8 cellular contexts compared by ENCODE assay signal in genomic region chr9:113401027-113401792, GRCh38. TPM values are rescaled to one million over a fixed set of nuclear protein-coding genes. Genes with fewer than 3 reads are reported as not detected.
DNase-seq lines count a peak whose midpoint lies in the region; ATAC-seq and TF ChIP-seq lines count a peak whose summit lies in the region.

Gene ALAD, minus strand, starts transcription at chr9:113401284. Its CDS starts 7,725 bp downstream, at chr9:113393559.

- no peaks in the 10 kb centered on the region for H3K9me3 Mint-ChIP-seq in activated naive CD8-positive, alpha-beta T cell treated with anti-CD3 and anti-CD28 coated beads, Interleukin-2, amount 10 ng/mL, durations not matched to agents 7 days and 5 days

- peaks cover 8% of the 10 kb centered on the region; the same call in 1 of the 2 replicates for H3K79me2 ChIP-seq in SU-DHL-6 (ENCODE audit: insufficient read depth, low read length)
- H3K79me2 ChIP-seq in parathyroid adenoma = peaks cover 3% of the 10 kb centered on the region

- H3F3A ChIP-seq in SU-DHL-6 (ENCODE audit: insufficient read depth) = no peaks in the 10 kb centered on the region

- peaks cover 7% of the 10 kb centered on the region for H3K4me1 ChIP-seq in parathyroid adenoma
- peaks cover 0 to 44% (median 8%) of the 10 kb centered on the region in 4 donors for H3K4me1 ChIP-seq in tibial nerve

- peak; percentile 84 to 88 for TF ChIP-seq EP300 in tibial nerve (IDR thresholded peaks at IDR 0.05)

- peak within 1 kb of the TSS; percentile 90 for H3K9ac ChIP-seq in SU-DHL-6 (ENCODE audit: low read length)
- no peak within 1 kb of the TSS for H3K9ac ChIP-seq in parathyroid adenoma

- H3K9me3 ChIP-seq in SU-DHL-6 (ENCODE audit: insufficient read depth, low read length) = no peaks in the 10 kb centered on the region
- no peaks in the 10 kb centered on the region for H3K9me3 ChIP-seq in parathyroid adenoma (ENCODE audit: control insufficient read depth, low read length)
- no peaks in the 10 kb centered on the region for H3K9me3 ChIP-seq in tibial nerve

- H3K36me3 ChIP-seq in SU-DHL-6 (ENCODE audit: low read length) (no peaks in the 10 kb centered on the region), parathyroid adenoma (ENCODE audit: control insufficient read depth, insufficient read depth, low read length) (no peaks in the 10 kb centered on the region), tibial nerve (peaks cover 0 to 6% (median 0%) of the 10 kb centered on the region in 3 donors)

- TF ChIP-seq CTCF in GM12873 (IDR thresholded peaks at IDR 0.05; ENCODE audit: insufficient read depth, low read depth, low read length, missing control alignments) (peak; percentile 91), SU-DHL-6 (IDR thresholded peaks at IDR 0.05; ENCODE audit: insufficient read depth, low read length, poor library complexity, severe bottlenecking) (peak; percentile 88), parathyroid adenoma (IDR thresholded peaks at IDR 0.05) (peak; percentile 88), tibial nerve (IDR thresholded peaks at IDR 0.05) (peak; percentile 93 to 99 (median 96))

- no peak within 1 kb of the TSS for H3K27ac ChIP-seq in SU-DHL-6 (ENCODE audit: low read depth, low read length)
- peak within 1 kb of the TSS; percentile 63 for H3K27ac ChIP-seq in parathyroid adenoma
- H3K27ac ChIP-seq in tibial nerve = peak within 1 kb of the TSS; percentile 65 to 85 (median 80)

- H3K4me3 ChIP-seq in SU-DHL-6 (ENCODE audit: insufficient read depth, low read length, poor library complexity, severe bottlenecking) (peak within 1 kb of the TSS; percentile 99), parathyroid adenoma (ENCODE audit: low read depth, low read length) (peak within 1 kb of the TSS; percentile 91), tibial nerve (peak within 1 kb of the TSS; percentile 58 to 92 (median 78))

- peaks cover 15% of the 10 kb centered on the region for H3K4me1 Mint-ChIP-seq in activated naive CD8-positive, alpha-beta T cell treated with anti-CD3 and anti-CD28 coated beads, Interleukin-2, amount 10 ng/mL, durations not matched to agents 7 days and 5 days

- TF ChIP-seq POLR2A in tibial nerve (IDR thresholded peaks at IDR 0.05) = peak; percentile 57 to 63

- H3K4me3 Mint-ChIP-seq in activated naive CD8-positive, alpha-beta T cell treated with anti-CD3 and anti-CD28 coated beads, Interleukin-2, amount 10 ng/mL, durations not matched to agents 7 days and 5 days = peak within 1 kb of the TSS; percentile 97

- 3 to 5% methylated on average over 41 to 45 of the region's 50 CpGs for WGBS in tibial nerve, 2 donors

- intact Hi-C loops in Right ventricle myocardium inferior (cut with DNase I) = loop anchor here (2.0 to 10.0 kb wide), 5 partner anchors 90 to 256 kb away; partner anchors contain the start of genes CDC26, PRPF4 and SLC31A2

- DNase-seq in NCI-H128 (lab: John Stamatoyannopoulos, UW; ENCODE audit: unreplicated experiment) (peak; percentile 98), Right ventricle myocardium inferior (ENCODE audit: missing footprints) (peak; percentile 100), tibial nerve (ENCODE audit: low spot score in 2 of 2) (peak; percentile 94 to 98)
- peak; percentile 100 for DNase-seq in activated naive CD8-positive, alpha-beta T cell treated with anti-CD3 and anti-CD28 coated beads, Interleukin-2, amount 10 ng/mL, durations not matched to agents 7 days and 5 days

- H4K20me1 ChIP-seq in SU-DHL-6 (ENCODE audit: low read depth, low read length) = no peaks in the 10 kb centered on the region

- H2AFZ ChIP-seq in SU-DHL-6 (ENCODE audit: low read depth, low read length, severe bottlenecking) = peak within 1 kb of the TSS; percentile 97
- H2AFZ ChIP-seq in parathyroid adenoma = peak within 1 kb of the TSS; percentile 70

- H3K27me3 Mint-ChIP-seq in activated naive CD8-positive, alpha-beta T cell treated with anti-CD3 and anti-CD28 coated beads, Interleukin-2, amount 10 ng/mL, durations not matched to agents 7 days and 5 days = no peaks in the 10 kb centered on the region

- H3K27me3 ChIP-seq in SU-DHL-6 (ENCODE audit: low read length) = no peaks in the 10 kb centered on the region
- no peaks in the 10 kb centered on the region for H3K27me3 ChIP-seq in parathyroid adenoma (ENCODE audit: control insufficient read depth, insufficient read depth, low read length)
- H3K27me3 ChIP-seq in tibial nerve = no peaks in the 10 kb centered on the region

- POLR2A ChIA-PET in activated naive CD8-positive, alpha-beta T cell treated with anti-CD3 and anti-CD28 coated beads, Interleukin-2, amount 10 ng/mL, durations not matched to agents 7 days and 5 days (lab: Charles Lee) = interaction anchor here (0.6 to 4.6 kb wide), 7 partner anchors 9 to 257 kb away, joined by 3 to 33 read pairs (median 5); partner anchors contain the start of genes C9orf43, HDHD3, POLE3 and WDR31

- no peaks in the 10 kb centered on the region for H3K36me3 Mint-ChIP-seq in activated naive CD8-positive, alpha-beta T cell treated with anti-CD3 and anti-CD28 coated beads, Interleukin-2, amount 10 ng/mL, durations not matched to agents 7 days and 5 days

- ATAC-seq in HG02759 (IDR thresholded peaks at IDR 0.05; ENCODE audit: unreplicated experiment) = peak; percentile 99
- peak; percentile 99 for ATAC-seq in activated naive CD8-positive, alpha-beta T cell treated with anti-CD3 and anti-CD28 coated beads, Interleukin-2, amount 10 ng/mL, durations not matched to agents 7 days and 5 days (ENCODE audit: low read depth)
- ATAC-seq in Right ventricle myocardium inferior = peak; percentile 99

- H3K4me2 ChIP-seq in SU-DHL-6 (ENCODE audit: low read depth, low read length, poor library complexity, severe bottlenecking) = peak within 1 kb of the TSS; percentile 84
- H3K4me2 ChIP-seq in parathyroid adenoma (ENCODE audit: low read length) = peak within 1 kb of the TSS; percentile 81

- H3K9me2 ChIP-seq in SU-DHL-6 (replicated peaks; ENCODE audit: insufficient read depth, low read length) = no peaks in the 10 kb centered on the region

- peak within 1 kb of the TSS; percentile 89 for H3K27ac Mint-ChIP-seq in activated naive CD8-positive, alpha-beta T cell treated with anti-CD3 and anti-CD28 coated beads, Interleukin-2, amount 10 ng/mL, durations not matched to agents 7 days and 5 days

RNA-seq across cellular contexts. Expression of gene ALAD, which starts in this region (rescaled TPM):
- 10 to 100 TPM; 33.9 to 40.4 TPM for total RNA-seq in activated naive CD8-positive, alpha-beta T cell treated with anti-CD3 and anti-CD28 coated beads, Interleukin-2, amount 10 ng/mL, durations not matched to agents 7 days and 5 days
- 136 TPM for total RNA-seq in Right ventricle myocardium inferior
- total RNA-seq in tibial nerve = 10 to 100 TPM; 36.3 to 80.4 (median 46.8) TPM
